ENCODE assay signal across 1 cellular context in the genomic region with DNA sequence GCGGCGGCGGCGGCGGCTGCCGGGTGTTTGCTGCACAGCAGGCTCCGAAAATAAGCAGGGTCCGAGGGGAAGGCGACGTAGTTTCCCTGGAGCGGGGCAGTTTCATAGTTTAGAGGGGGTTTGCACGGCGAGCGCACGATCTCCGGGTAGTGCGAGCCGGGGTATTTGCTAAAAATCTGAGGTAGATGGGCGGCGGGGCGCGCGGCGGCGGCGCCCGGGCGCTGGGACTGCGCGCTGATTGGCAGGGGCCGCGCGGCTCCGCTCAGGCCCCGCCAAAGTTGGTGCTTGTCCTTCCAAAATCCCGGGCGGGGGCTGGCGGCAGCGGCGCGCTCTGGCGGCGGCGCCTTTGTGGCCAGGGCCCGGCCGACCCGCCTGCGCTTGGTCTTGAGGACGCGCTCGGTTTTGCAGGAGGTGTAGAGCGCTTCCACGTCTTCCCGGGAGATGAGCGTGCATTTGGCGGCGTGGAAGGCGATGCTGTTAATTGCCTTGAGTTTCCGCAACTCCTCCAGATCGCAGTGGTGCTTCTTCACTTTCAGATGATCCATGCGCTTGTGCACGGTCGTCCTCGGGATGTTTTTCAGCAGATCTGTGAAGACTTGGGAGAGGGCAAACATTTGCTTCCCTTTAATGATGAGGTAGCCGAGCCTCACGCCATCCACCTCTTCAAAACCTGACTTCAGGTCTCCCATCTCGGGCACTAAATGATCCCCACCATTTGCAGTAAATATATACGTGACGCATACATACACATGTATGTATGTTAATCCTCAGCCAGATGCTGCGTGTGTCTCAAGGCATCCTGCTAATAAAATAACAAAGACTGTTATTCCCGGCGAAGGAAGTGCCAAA.
TF ChIP-seq lines count a peak whose summit lies in the region.

No MANE protein-coding gene starts in this region.

TF ChIP-seq in HepG2, 621 proteins besides CTCF, POLR2A, EP300 and RAD21 (continued from another document and continues in another):
- TF ChIP-seq HNRNPH1 (optimal IDR thresholded peaks at IDR 0.05; ENCODE audit: low read depth, low read length) (no peak), GTF2F1 (IDR thresholded peaks at IDR 0.05; ENCODE audit: low read length) (no peak), ZNF337 (CRISPR knock-in tag; IDR thresholded peaks at IDR 0.05; ENCODE audit: borderline replicate concordance, low read depth) (no peak), ZNF33A (CRISPR knock-in tag; IDR thresholded peaks at IDR 0.05; ENCODE audit: borderline replicate concordance) (no peak), PRMT3 (CRISPR knock-in tag; IDR thresholded peaks at IDR 0.05; ENCODE audit: borderline replicate concordance, low read depth) (no peak), PHF5A (CRISPR knock-in tag; IDR thresholded peaks at IDR 0.05; ENCODE audit: low read depth, unreplicated experiment) (no peak), MYNN (CRISPR knock-in tag; IDR thresholded peaks at IDR 0.05; ENCODE audit: low read depth) (no peak), AKAP8 (CRISPR knock-in tag; IDR thresholded peaks at IDR 0.05) (no peak), GATAD1 (CRISPR knock-in tag; IDR thresholded peaks at IDR 0.05) (no peak), IRF2 (CRISPR knock-in tag; IDR thresholded peaks at IDR 0.05) (no peak), ZFP1 (CRISPR knock-in tag; IDR thresholded peaks at IDR 0.05) (no peak), ZNF296 (CRISPR knock-in tag; conservative IDR thresholded peaks at IDR 0.05) (no peak), EED (CRISPR knock-in tag; IDR thresholded peaks at IDR 0.05) (no peak), SIX1 (CRISPR knock-in tag; IDR thresholded peaks at IDR 0.05; ENCODE audit: borderline replicate concordance) (no peak), MED13 (CRISPR knock-in tag; IDR thresholded peaks at IDR 0.05) (0 out of 2 replicates have a peak, but pooled peaks have one; percentile 41), TEAD2 (CRISPR knock-in tag; IDR thresholded peaks at IDR 0.05) (no peak), ATF1 (CRISPR knock-in tag; IDR thresholded peaks at IDR 0.05) (no peak), SMYD3 (CRISPR knock-in tag; IDR thresholded peaks at IDR 0.05) (peak; percentile 64; the same call in 1 of the 2 replicates), ZFP36L2 (CRISPR knock-in tag; IDR thresholded peaks at IDR 0.05) (no peak), ZMYM4 (CRISPR knock-in tag; IDR thresholded peaks at IDR 0.05) (no peak), ZSCAN25 (CRISPR knock-in tag; IDR thresholded peaks at IDR 0.05) (no peak; the same call in 1 of the 2 replicates), NFKB2 (CRISPR knock-in tag; IDR thresholded peaks at IDR 0.05; ENCODE audit: borderline replicate concordance) (0 out of 2 replicates have a peak, but pooled peaks have one; percentile 44), ZNF282 (IDR thresholded peaks at IDR 0.05; ENCODE audit: partially characterized antibody) (no peak), ZNF569 (CRISPR knock-in tag; IDR thresholded peaks at IDR 0.05; ENCODE audit: borderline replicate concordance) (no peak), RBAK (CRISPR knock-in tag; IDR thresholded peaks at IDR 0.05) (no peak), NFATC3 (CRISPR knock-in tag; IDR thresholded peaks at IDR 0.05) (no peak), SSRP1 (CRISPR knock-in tag; IDR thresholded peaks at IDR 0.05) (no peak), ZNF225 (CRISPR knock-in tag; IDR thresholded peaks at IDR 0.05) (no peak), HMG20B (CRISPR knock-in tag; conservative IDR thresholded peaks at IDR 0.05) (no peak), FOSL2 (CRISPR knock-in tag; IDR thresholded peaks at IDR 0.05) (no peak), MEF2D (CRISPR knock-in tag; IDR thresholded peaks at IDR 0.05) (no peak), HNF4A (CRISPR knock-in tag; IDR thresholded peaks at IDR 0.05) (no peak), ZNF333 (CRISPR knock-in tag; IDR thresholded peaks at IDR 0.05; ENCODE audit: borderline replicate concordance) (no peak), ZNF607 (CRISPR knock-in tag; IDR thresholded peaks at IDR 0.05; ENCODE audit: borderline replicate concordance) (no peak), ZNF275 (CRISPR knock-in tag; IDR thresholded peaks at IDR 0.05; ENCODE audit: borderline replicate concordance) (0 out of 2 replicates have a peak, but pooled peaks have one; percentile 43), MNT (IDR thresholded peaks at IDR 0.05) (no peak), TRAFD1 (CRISPR knock-in tag; IDR thresholded peaks at IDR 0.05; ENCODE audit: borderline replicate concordance) (no peak), SMAD3 (CRISPR knock-in tag; IDR thresholded peaks at IDR 0.05) (no peak), ZBTB34 (CRISPR knock-in tag; IDR thresholded peaks at IDR 0.05) (peak; percentile 70), HIVEP1 (CRISPR knock-in tag; IDR thresholded peaks at IDR 0.05) (no peak), JUN (CRISPR knock-in tag; IDR thresholded peaks at IDR 0.05) (no peak), TOPORS (CRISPR knock-in tag; IDR thresholded peaks at IDR 0.05) (peak; percentile 35; the same call in 1 of the 2 replicates), ZNF768 (CRISPR knock-in tag; IDR thresholded peaks at IDR 0.05) (peak; percentile 17; the same call in 1 of the 2 replicates), SKI (IDR thresholded peaks at IDR 0.05; ENCODE audit: partially characterized antibody) (peak; percentile 24), ELF4 (CRISPR knock-in tag; IDR thresholded peaks at IDR 0.05; ENCODE audit: borderline replicate concordance) (no peak), RXRB (CRISPR knock-in tag; IDR thresholded peaks at IDR 0.05; ENCODE audit: borderline replicate concordance) (no peak), ZNF879 (CRISPR knock-in tag; IDR thresholded peaks at IDR 0.05) (no peak), ZNF652 (CRISPR knock-in tag; IDR thresholded peaks at IDR 0.05; ENCODE audit: borderline replicate concordance, low read depth) (no peak), HOXA5 (CRISPR knock-in tag; IDR thresholded peaks at IDR 0.05) (no peak), TOE1 (CRISPR knock-in tag; IDR thresholded peaks at IDR 0.05) (no peak)
- TF ChIP-seq, protein P1, sequence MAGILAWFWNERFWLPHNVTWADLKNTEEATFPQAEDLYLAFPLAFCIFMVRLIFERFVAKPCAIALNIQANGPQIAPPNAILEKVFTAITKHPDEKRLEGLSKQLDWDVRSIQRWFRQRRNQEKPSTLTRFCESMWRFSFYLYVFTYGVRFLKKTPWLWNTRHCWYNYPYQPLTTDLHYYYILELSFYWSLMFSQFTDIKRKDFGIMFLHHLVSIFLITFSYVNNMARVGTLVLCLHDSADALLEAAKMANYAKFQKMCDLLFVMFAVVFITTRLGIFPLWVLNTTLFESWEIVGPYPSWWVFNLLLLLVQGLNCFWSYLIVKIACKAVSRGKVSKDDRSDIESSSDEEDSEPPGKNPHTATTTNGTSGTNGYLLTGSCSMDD (CRISPR knock-in tag; IDR thresholded peaks at IDR 0.05): no peak
- TF ChIP-seq, protein P2, sequence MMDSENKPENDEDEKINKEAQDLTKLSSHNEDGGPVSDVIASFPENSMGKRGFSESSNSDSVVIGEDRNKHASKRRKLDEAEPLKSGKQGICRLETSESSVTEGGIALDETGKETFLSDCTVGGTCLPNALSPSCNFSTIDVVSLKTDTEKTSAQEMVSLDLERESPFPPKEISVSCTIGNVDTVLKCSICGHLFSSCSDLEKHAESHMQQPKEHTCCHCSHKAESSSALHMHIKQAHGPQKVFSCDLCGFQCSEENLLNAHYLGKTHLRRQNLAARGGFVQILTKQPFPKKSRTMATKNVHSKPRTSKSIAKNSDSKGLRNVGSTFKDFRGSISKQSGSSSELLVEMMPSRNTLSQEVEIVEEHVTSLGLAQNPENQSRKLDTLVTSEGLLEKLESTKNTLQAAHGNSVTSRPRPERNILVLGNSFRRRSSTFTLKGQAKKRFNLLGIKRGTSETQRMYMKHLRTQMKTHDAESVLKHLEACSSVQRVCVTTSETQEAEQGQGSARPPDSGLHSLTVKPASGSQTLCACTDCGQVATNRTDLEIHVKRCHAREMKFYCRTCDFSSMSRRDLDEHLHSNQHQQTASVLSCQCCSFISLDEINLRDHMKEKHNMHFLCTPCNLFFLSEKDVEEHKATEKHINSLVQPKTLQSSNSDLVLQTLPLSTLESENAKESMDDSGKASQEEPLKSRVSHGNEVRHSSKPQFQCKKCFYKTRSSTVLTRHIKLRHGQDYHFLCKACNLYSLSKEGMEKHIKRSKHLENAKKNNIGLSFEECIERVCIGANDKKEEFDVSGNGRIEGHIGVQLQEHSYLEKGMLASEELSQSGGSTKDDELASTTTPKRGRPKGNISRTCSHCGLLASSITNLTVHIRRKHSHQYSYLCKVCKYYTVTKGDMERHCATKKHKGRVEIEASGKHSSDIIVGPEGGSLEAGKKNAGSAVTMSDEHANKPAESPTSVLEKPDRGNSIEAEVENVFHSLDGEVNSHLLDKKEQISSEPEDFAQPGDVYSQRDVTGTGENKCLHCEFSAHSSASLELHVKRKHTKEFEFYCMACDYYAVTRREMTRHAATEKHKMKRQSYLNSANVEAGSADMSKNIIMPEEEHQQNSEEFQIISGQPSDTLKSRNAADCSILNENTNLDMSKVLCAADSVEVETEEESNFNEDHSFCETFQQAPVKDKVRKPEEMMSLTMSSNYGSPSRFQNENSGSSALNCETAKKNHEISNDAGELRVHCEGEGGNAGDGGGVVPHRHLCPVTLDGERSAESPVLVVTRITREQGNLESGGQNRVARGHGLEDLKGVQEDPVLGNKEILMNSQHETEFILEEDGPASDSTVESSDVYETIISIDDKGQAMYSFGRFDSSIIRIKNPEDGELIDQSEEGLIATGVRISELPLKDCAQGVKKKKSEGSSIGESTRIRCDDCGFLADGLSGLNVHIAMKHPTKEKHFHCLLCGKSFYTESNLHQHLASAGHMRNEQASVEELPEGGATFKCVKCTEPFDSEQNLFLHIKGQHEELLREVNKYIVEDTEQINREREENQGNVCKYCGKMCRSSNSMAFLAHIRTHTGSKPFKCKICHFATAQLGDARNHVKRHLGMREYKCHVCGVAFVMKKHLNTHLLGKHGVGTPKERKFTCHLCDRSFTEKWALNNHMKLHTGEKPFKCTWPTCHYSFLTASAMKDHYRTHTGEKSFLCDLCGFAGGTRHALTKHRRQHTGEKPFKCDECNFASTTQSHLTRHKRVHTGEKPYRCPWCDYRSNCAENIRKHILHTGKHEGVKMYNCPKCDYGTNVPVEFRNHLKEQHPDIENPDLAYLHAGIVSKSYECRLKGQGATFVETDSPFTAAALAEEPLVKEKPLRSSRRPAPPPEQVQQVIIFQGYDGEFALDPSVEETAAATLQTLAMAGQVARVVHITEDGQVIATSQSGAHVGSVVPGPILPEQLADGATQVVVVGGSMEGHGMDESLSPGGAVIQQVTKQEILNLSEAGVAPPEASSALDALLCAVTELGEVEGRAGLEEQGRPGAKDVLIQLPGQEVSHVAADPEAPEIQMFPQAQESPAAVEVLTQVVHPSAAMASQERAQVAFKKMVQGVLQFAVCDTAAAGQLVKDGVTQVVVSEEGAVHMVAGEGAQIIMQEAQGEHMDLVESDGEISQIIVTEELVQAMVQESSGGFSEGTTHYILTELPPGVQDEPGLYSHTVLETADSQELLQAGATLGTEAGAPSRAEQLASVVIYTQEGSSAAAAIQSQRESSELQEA (CRISPR knock-in tag; IDR thresholded peaks at IDR 0.05; ENCODE audit: not compliant biosample characterization): no peak
